ENCODE assay signal across 8 cellular contexts in the genomic region with DNA sequence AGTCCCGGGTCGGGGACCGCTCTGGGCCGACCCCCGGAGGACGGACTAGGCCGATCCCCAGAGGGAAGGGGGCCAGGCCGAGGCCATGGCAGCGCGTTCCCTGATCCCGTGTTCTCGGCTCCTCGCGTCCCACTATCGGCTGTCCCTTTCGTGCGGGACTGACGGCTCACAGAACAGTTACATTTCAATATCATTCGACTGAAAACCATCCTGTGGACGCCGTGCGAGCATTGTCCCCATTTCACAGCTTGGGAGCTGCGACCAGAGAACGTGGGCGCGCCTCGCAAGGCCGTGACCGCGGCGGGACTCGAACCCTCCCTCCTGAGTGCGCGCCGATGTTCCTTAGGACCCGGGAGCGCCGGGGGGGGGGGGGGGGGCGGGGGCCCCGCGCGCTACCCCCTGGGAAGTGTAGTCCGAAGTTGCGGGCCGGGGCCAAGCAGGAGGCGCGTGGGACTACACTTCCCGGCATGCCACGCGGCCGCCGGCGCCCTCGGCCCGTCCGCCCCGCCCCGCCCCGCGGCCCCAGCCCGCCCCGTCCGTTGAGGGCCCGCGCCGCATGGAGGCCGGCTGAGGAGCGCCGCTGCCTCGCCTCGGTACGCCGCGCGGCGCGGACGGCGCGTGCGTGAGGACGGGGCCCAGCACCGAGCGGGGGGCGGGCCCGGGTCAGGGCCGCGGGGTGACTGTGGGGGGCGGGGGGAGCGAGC. TPM values are rescaled to one million over a fixed set of nuclear protein-coding genes. Genes with fewer than 3 reads are reported as not detected.
A peak's percentile ranks its signal among the peaks of the same experiment; 100 is the strongest.
DNase-seq lines count a peak whose midpoint lies in the region; ATAC-seq, FAIRE-seq and TF ChIP-seq lines count a peak whose summit lies in the region.

TSS of gene TRABD (plus strand) at position 530 of the 704 bp plus-strand sequence. CDS start 7,148 bp downstream, outside the sequence.

- no peak for TF ChIP-seq EP300 in esophagus muscularis mucosa (IDR thresholded peaks at IDR 0.05)

- H3K4me3 ChIP-seq in esophagus muscularis mucosa (peak within 1 kb of the TSS; percentile 76 to 87 (median 84)), muscle layer of duodenum (ENCODE audit: low read depth in 1 of 2, low read length in 2 of 2) (peak within 1 kb of the TSS; percentile 52 to 73)

- H3K36me3 ChIP-seq in esophagus muscularis mucosa (no peaks in the 10 kb centered on the region), muscle layer of duodenum (ENCODE audit: control insufficient read depth in 1 of 2, insufficient read depth in 2 of 2, low read length in 2 of 2) (no peaks in the 10 kb centered on the region)

- peaks cover 24% of the 10 kb centered on the region for H3K4me1 Mint-ChIP-seq in activated T-cell treated with anti-CD3 and anti-CD28 coated beads, Interleukin-2, amount 50 U/mL, for 72 hours (ENCODE audit: low read depth)

- H3K9me3 ChIP-seq in esophagus muscularis mucosa, result no peaks in the 10 kb centered on the region
- H3K9me3 ChIP-seq in muscle layer of duodenum (ENCODE audit: control insufficient read depth in 1 of 2, low read length in 2 of 2), result no peaks in the 10 kb centered on the region

- H3K9me3 Mint-ChIP-seq in activated T-cell treated with anti-CD3 and anti-CD28 coated beads, Interleukin-2, amount 50 U/mL, for 72 hours, result no peaks in the 10 kb centered on the region

- intact Hi-C loops in esophagus muscularis mucosa (cut with DNase I), result no loop called here

- no peak for TF ChIP-seq POLR2A in esophagus muscularis mucosa (IDR thresholded peaks at IDR 0.05; ENCODE audit: low read depth)

- H3K27me3 ChIP-seq in esophagus muscularis mucosa (peaks cover 0 to 5% (median 0%) of the 10 kb centered on the region in 4 donors), muscle layer of duodenum (ENCODE audit: low read depth, low read length) (no peaks in the 10 kb centered on the region)

- H3K36me3 Mint-ChIP-seq in activated T-cell treated with anti-CD3 and anti-CD28 coated beads, Interleukin-2, amount 50 U/mL, for 72 hours (ENCODE audit: insufficient read depth in 2 of 2), result peaks cover 2 to 3% of the 10 kb centered on the region in 2 donors

- H3K4me3 Mint-ChIP-seq in activated T-cell treated with anti-CD3 and anti-CD28 coated beads, Interleukin-2, amount 50 U/mL, for 72 hours, result peak within 1 kb of the TSS; percentile 93 to 97

- H3K27ac ChIP-seq in esophagus muscularis mucosa (replicated peaks in 1 of 4) (peak within 1 kb of the TSS; percentile 69 to 75 (median 73)), muscle layer of duodenum (ENCODE audit: low read length) (no peak within 1 kb of the TSS)

- H3K27me3 Mint-ChIP-seq in activated T-cell treated with anti-CD3 and anti-CD28 coated beads, Interleukin-2, amount 50 U/mL, for 72 hours (ENCODE audit: low read depth), result no peaks in the 10 kb centered on the region

- 4% methylated on average over 29 of the region's 90 CpGs for WGBS in esophagus muscularis mucosa

- DNase-seq in NCI-H1436 (lab: John Stamatoyannopoulos, UW), result peak; percentile 89
- no peak for DNase-seq in NCI-H1436 treated with DMSO at 0.1 percent for 48 hours (lab: John Stamatoyannopoulos, UW)
- peak; percentile 70 for DNase-seq in HT-29 (ENCODE audit: low spot score)
- DNase-seq in RCC 7860 (ENCODE audit: low spot score), result peak; percentile 76
- DNase-seq in activated T-cell treated with anti-CD3 and anti-CD28 coated beads, Interleukin-2, amount 50 U/mL, for 72 hours, result peak; percentile 92 to 93
- DNase-seq in esophagus muscularis mucosa (ENCODE audit: extremely low spot score), result peak; percentile 98
- peak; percentile 88 for DNase-seq in stimulated activated CD8-positive, alpha-beta memory T cell treated with anti-CD3 and anti-CD28 coated beads, Interleukin-4, amount 100 ng/mL, for 48 hours

- H3K27ac Mint-ChIP-seq in activated T-cell treated with anti-CD3 and anti-CD28 coated beads, Interleukin-2, amount 50 U/mL, for 72 hours, result peak within 1 kb of the TSS; percentile 84

- peaks cover 43 to 63% (median 58%) of the 10 kb centered on the region in 4 donors for H3K4me1 ChIP-seq in esophagus muscularis mucosa
- peaks cover 3 to 46% of the 10 kb centered on the region in 2 donors for H3K4me1 ChIP-seq in muscle layer of duodenum (ENCODE audit: control insufficient read depth in 1 of 2, insufficient read depth in 2 of 2, low read length in 2 of 2)

- no peak for TF ChIP-seq CTCF in esophagus muscularis mucosa (IDR thresholded peaks at IDR 0.05)

- ATAC-seq in activated T-cell treated with anti-CD3 and anti-CD28 coated beads, Interleukin-2, amount 50 U/mL, for 72 hours (replicated peaks in 1 of 2), result peak; percentile 77 to 80

- FAIRE-seq in RCC 7860 (lab: Jason Lieb, UNC), result no peak

RNA-seq across cellular contexts. Expression of gene TRABD, which starts in this region (rescaled TPM):
- total RNA-seq in HT-29 (2014; rRNA removed; shearing (Covaris generic)), result 75.2 and 82.3 TPM in 2 replicates
- total RNA-seq in activated T-cell treated with anti-CD3 and anti-CD28 coated beads, Interleukin-2, amount 50 U/mL, for 72 hours, result 100 to 1,000 TPM; 108 to 125 TPM
- total RNA-seq in esophagus muscularis mucosa, result 10 to 100 TPM; 18.3 to 31.0 (median 22.3) TPM
